ENCODE assay signal across 9 cellular contexts in the genomic region with DNA sequence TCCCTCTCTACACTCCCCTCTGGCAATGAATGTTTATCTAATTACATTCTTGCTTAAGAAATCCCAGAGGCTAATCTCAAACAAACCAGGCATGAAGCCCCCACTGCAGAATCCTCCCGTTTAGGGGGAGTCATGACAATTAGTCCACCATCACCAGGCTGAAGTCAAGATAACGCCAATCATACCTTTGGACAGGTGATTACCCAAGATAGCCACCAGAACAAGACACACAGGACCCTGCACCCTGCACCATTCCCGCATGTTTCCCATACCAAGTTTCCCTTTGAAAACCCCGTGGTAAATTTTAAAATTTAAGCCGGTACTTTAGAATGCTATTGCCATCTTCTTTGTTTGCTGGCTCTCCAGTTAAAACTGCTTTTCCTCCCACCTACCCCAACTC.
"Had no signal": no experiment of that assay in that cellular context is flagged by ENCODE, and none has a peak within 500 bp of the region (broad histone marks: within the 10 kb centered on the region; RNA-seq: fewer than 3 reads in every experiment).

No MANE protein-coding gene starts in this region.

- H3K9me3 Mint-ChIP-seq: HFFc6, IgD-negative memory B cell had no signal

- H3K36me3 ChIP-seq: HAP-1 had no signal

- ATAC-seq: HCT116 had no signal

- H3K9ac ChIP-seq: KMS-11 had no signal

- H3K4me2 ChIP-seq: KMS-11 had no signal

- H3K4me3 Mint-ChIP-seq: HFFc6, IgD-negative memory B cell had no signal

- H3K27ac Mint-ChIP-seq: HFFc6 had no signal

- H3K36me3 Mint-ChIP-seq: IgD-negative memory B cell had no signal

- H3K9me3 ChIP-seq: HAP-1 had no signal

- H3K27ac ChIP-seq: HL-60, KMS-11 had no signal

- H3K4me1 ChIP-seq: HAP-1 had no signal

- H3K4me3 ChIP-seq: HAP-1 had no signal

- DNase-seq: GOT3, H7, HFFc6, KBM-7 had no signal
